In genomic region chr3:100103558-100104441, GRCh38 we compare ENCODE assay signal across 8 cellular contexts. TPM values are rescaled to one million over a fixed set of nuclear protein-coding genes. Genes with fewer than 3 reads are reported as not detected.
DNase-seq lines count a peak whose midpoint lies in the region; ATAC-seq, FAIRE-seq and TF ChIP-seq lines count a peak whose summit lies in the region.

No MANE protein-coding gene starts in this region.

- peak overlapping the region; percentile 33 for H3K27ac Mint-ChIP-seq in stimulated activated naive CD8-positive, alpha-beta T cell treated with anti-CD3 and anti-CD28 coated beads, Interleukin-15, Interleukin-2, amounts not matched to agents 100 ng/mL and 50 ng/mL, for 24 hours
- no peak overlapping the region for H3K27ac Mint-ChIP-seq in activated T-helper 1 cell treated with anti-CD3 and anti-CD28 coated beads, Interleukin-12 subunit alpha, Interleukin-12 subunit beta, Interleukin-2, Interleukin-4 antibody, amounts not matched to agents 30 ng/mL and 10 ng/mL and 1 ng/mL, durations not matched to agents 14 hours and 24 hours and 36 hours

- intact Hi-C loops in K562 (cut with micrococcal nuclease), result no loop called here
- intact Hi-C loops in activated T-helper 1 cell treated with anti-CD3 and anti-CD28 coated beads, Interleukin-12 subunit alpha, Interleukin-12 subunit beta, Interleukin-2, Interleukin-4 antibody, amounts not matched to agents 30 ng/mL and 10 ng/mL and 1 ng/mL, durations not matched to agents 14 hours and 24 hours and 36 hours (cut with micrococcal nuclease), result loop anchor here (2.0 kb wide), 1 partner anchor 13 kb away; no protein-coding TSS in a partner anchor

- CTCF ChIA-PET in K562 (lab: Yijun Ruan, JAX; ENCODE audit: low intra/inter-chr PET ratio), result no interaction called here

- 68% methylated on average over 4 of the region's 4 CpGs for WGBS in K562 (ENCODE audit: insufficient coverage, low coverage, missing lambda C conversion rate)
- 73 to 80% methylated on average over 4 of the region's 4 CpGs for WGBS in tibial nerve, 2 donors

- TF ChIP-seq POLR2A in K562 (conservative IDR thresholded peaks at IDR 0.05) (no peak), tibial nerve (IDR thresholded peaks at IDR 0.05) (no peak)

- no TSS peak for BruUV-seq in K562 (replicated peaks; lab: Mats Ljungman, UMichigan)

- H3K36me3 ChIP-seq in KMS-11 (ENCODE audit: insufficient read depth) (no peaks in the 10 kb centered on the region), K562 (ENCODE audit: control insufficient read depth, insufficient read depth, low read length) (no peaks in the 10 kb centered on the region; the same call in 2 of the 3 replicates), tibial nerve (no peaks in the 10 kb centered on the region)

- no peak overlapping the region for H3K4me3 Mint-ChIP-seq in stimulated activated naive CD8-positive, alpha-beta T cell treated with anti-CD3 and anti-CD28 coated beads, Interleukin-15, Interleukin-2, amounts not matched to agents 100 ng/mL and 50 ng/mL, for 24 hours
- H3K4me3 Mint-ChIP-seq in activated T-helper 1 cell treated with anti-CD3 and anti-CD28 coated beads, Interleukin-12 subunit alpha, Interleukin-12 subunit beta, Interleukin-2, Interleukin-4 antibody, amounts not matched to agents 30 ng/mL and 10 ng/mL and 1 ng/mL, durations not matched to agents 14 hours and 24 hours and 36 hours, result no peak overlapping the region

- peak overlapping the region; percentile 85 for H3K27ac ChIP-seq in KMS-11
- H3K27ac ChIP-seq in K562 (ENCODE audit: extremely low read depth, low read depth, low read length), result no peak overlapping the region
- peak overlapping the region in 1 of 4 donors; percentile 26 for H3K27ac ChIP-seq in tibial nerve

- peaks cover 4% of the 10 kb centered on the region for H3K9me3 Mint-ChIP-seq in stimulated activated naive CD8-positive, alpha-beta T cell treated with anti-CD3 and anti-CD28 coated beads, Interleukin-15, Interleukin-2, amounts not matched to agents 100 ng/mL and 50 ng/mL, for 24 hours
- H3K9me3 Mint-ChIP-seq in activated T-helper 1 cell treated with anti-CD3 and anti-CD28 coated beads, Interleukin-12 subunit alpha, Interleukin-12 subunit beta, Interleukin-2, Interleukin-4 antibody, amounts not matched to agents 30 ng/mL and 10 ng/mL and 1 ng/mL, durations not matched to agents 14 hours and 24 hours and 36 hours, result peaks cover 6% of the 10 kb centered on the region

- H3K27me3 Mint-ChIP-seq in stimulated activated naive CD8-positive, alpha-beta T cell treated with anti-CD3 and anti-CD28 coated beads, Interleukin-15, Interleukin-2, amounts not matched to agents 100 ng/mL and 50 ng/mL, for 24 hours, result no peaks in the 10 kb centered on the region
- H3K27me3 Mint-ChIP-seq in activated T-helper 1 cell treated with anti-CD3 and anti-CD28 coated beads, Interleukin-12 subunit alpha, Interleukin-12 subunit beta, Interleukin-2, Interleukin-4 antibody, amounts not matched to agents 30 ng/mL and 10 ng/mL and 1 ng/mL, durations not matched to agents 14 hours and 24 hours and 36 hours (ENCODE audit: insufficient read depth), result no peaks in the 10 kb centered on the region

- in situ Hi-C loops in K562 (cut with MboI), result no loop called here

- TF ChIP-seq RAD21 in K562 (CRISPR knock-in tag; conservative IDR thresholded peaks at IDR 0.05 in 1 of 2, IDR thresholded peaks at IDR 0.05 in 1 of 2), result no peak

- no peaks in the 10 kb centered on the region for H3K9me1 ChIP-seq in K562 (ENCODE audit: control insufficient read depth, insufficient read depth, low read length)

- H3K4me2 ChIP-seq in KMS-11 (peak overlapping the region; percentile 83), K562 (ENCODE audit: insufficient read depth, low read length) (no peak overlapping the region)

- ATAC-seq in GM18511 (IDR thresholded peaks at IDR 0.05; ENCODE audit: unreplicated experiment), result peak; percentile 91
- ATAC-seq in GM21723 (IDR thresholded peaks at IDR 0.05; ENCODE audit: unreplicated experiment), result peak; percentile 86
- ATAC-seq in K562, result peak; percentile 45; the same call in 2 of the 3 replicates

- peaks cover 67% of the 10 kb centered on the region for H3K4me1 ChIP-seq in KMS-11 (ENCODE audit: low read depth, poor library complexity, severe bottlenecking)
- peaks cover 0 to 12% of the 10 kb centered on the region in 2 experiments; a peak in 3 of 5 replicates for H3K4me1 ChIP-seq in K562 (replicated peaks in 1 of 2; ENCODE audit: control insufficient read depth in 2 of 2, insufficient read depth in 2 of 2, low read length in 2 of 2)
- peaks cover 0 to 39% (median 6%) of the 10 kb centered on the region in 4 donors for H3K4me1 ChIP-seq in tibial nerve

- H4K20me1 ChIP-seq in KMS-11 (ENCODE audit: insufficient read depth) (no peaks in the 10 kb centered on the region), K562 (replicated peaks; ENCODE audit: control insufficient read depth, insufficient read depth, low read length) (no peaks in the 10 kb centered on the region)

- peaks cover 37% of the 10 kb centered on the region for H3K4me1 Mint-ChIP-seq in stimulated activated naive CD8-positive, alpha-beta T cell treated with anti-CD3 and anti-CD28 coated beads, Interleukin-15, Interleukin-2, amounts not matched to agents 100 ng/mL and 50 ng/mL, for 24 hours (ENCODE audit: low read depth)
- H3K4me1 Mint-ChIP-seq in activated T-helper 1 cell treated with anti-CD3 and anti-CD28 coated beads, Interleukin-12 subunit alpha, Interleukin-12 subunit beta, Interleukin-2, Interleukin-4 antibody, amounts not matched to agents 30 ng/mL and 10 ng/mL and 1 ng/mL, durations not matched to agents 14 hours and 24 hours and 36 hours (ENCODE audit: low read depth), result peaks cover 24% of the 10 kb centered on the region

- H2AFZ ChIP-seq in KMS-11 (ENCODE audit: low read depth), result peak overlapping the region; percentile 13; the same call in 1 of the 2 replicates
- no peak overlapping the region for H2AFZ ChIP-seq in K562 (ENCODE audit: low read depth, low read length)

- H3K9me3 ChIP-seq in K562 (replicated peaks; ENCODE audit: control insufficient read depth, insufficient read depth, low read depth, low read length), result no peaks in the 10 kb centered on the region; the same call in 1 of the 2 replicates
- H3K9me3 ChIP-seq in tibial nerve, result no peaks in the 10 kb centered on the region

- H3K27me3 ChIP-seq in KMS-11 (ENCODE audit: insufficient read depth, low read depth) (no peaks in the 10 kb centered on the region), K562 (ENCODE audit: control insufficient read depth in 2 of 2, insufficient read depth in 2 of 2, low read length in 2 of 2) (no peaks in the 10 kb centered on the region), tibial nerve (no peaks in the 10 kb centered on the region)

- DNase-seq in K562 (ENCODE audit: extremely low read depth in 1 of 4, low spot score in 3 of 4) (no peak), tibial nerve (ENCODE audit: low spot score in 2 of 2) (no peak), iPS-NIHi7 (ENCODE audit: extremely low spot score) (no peak)
- no peak for DNase-seq in activated T-helper 1 cell treated with anti-CD3 and anti-CD28 coated beads, Interleukin-12 subunit alpha, Interleukin-12 subunit beta, Interleukin-2, Interleukin-4 antibody, amounts not matched to agents 30 ng/mL and 10 ng/mL and 1 ng/mL, durations not matched to agents 14 hours and 24 hours and 36 hours (ENCODE audit: low spot score)

- H3K9ac ChIP-seq in KMS-11 (peak overlapping the region; percentile 17; the same call in 1 of the 2 replicates), K562 (ENCODE audit: insufficient read depth in 1 of 2, low read depth in 2 of 2, low read length in 2 of 2) (no peak overlapping the region; a peak in 1 of 4 replicates)

- H3K36me3 Mint-ChIP-seq in stimulated activated naive CD8-positive, alpha-beta T cell treated with anti-CD3 and anti-CD28 coated beads, Interleukin-15, Interleukin-2, amounts not matched to agents 100 ng/mL and 50 ng/mL, for 24 hours (ENCODE audit: low read depth), result peaks cover 31% of the 10 kb centered on the region
- H3K36me3 Mint-ChIP-seq in activated T-helper 1 cell treated with anti-CD3 and anti-CD28 coated beads, Interleukin-12 subunit alpha, Interleukin-12 subunit beta, Interleukin-2, Interleukin-4 antibody, amounts not matched to agents 30 ng/mL and 10 ng/mL and 1 ng/mL, durations not matched to agents 14 hours and 24 hours and 36 hours (ENCODE audit: low read depth), result peaks cover 35% of the 10 kb centered on the region

- no peak for TF ChIP-seq CTCF in KMS-11 (conservative IDR thresholded peaks at IDR 0.05; ENCODE audit: low read depth, low read length)
- no peak for TF ChIP-seq CTCF in K562 (IDR thresholded peaks at IDR 0.05 in 2 of 3, conservative IDR thresholded peaks at IDR 0.05 in 1 of 3; ENCODE audit: insufficient read depth in 2 of 3, low read depth in 1 of 3, low read length in 3 of 3)
- no peak for TF ChIP-seq CTCF in tibial nerve (IDR thresholded peaks at IDR 0.05)

- POLR2A ChIA-PET in K562 (lab: Yijun Ruan, JAX), result interaction anchor here (0.5 to 1.8 kb wide), 2 partner anchors 14 to 323 kb away, joined by 3 to 6 read pairs; no protein-coding TSS in a partner anchor

- no peaks in the 10 kb centered on the region for H3K79me2 ChIP-seq in KMS-11 (ENCODE audit: insufficient read depth, low read depth)
- no peaks in the 10 kb centered on the region for H3K79me2 ChIP-seq in K562 (ENCODE audit: control insufficient read depth, insufficient read depth, low read length)

- no peak overlapping the region for H3K4me3 ChIP-seq in KMS-11 (IDR thresholded peaks at IDR 0.05; ENCODE audit: insufficient read depth, low read depth, low read length)
- no peak overlapping the region for H3K4me3 ChIP-seq in K562
- H3K4me3 ChIP-seq in tibial nerve, result no peak overlapping the region

- no peak for TF ChIP-seq EP300 in K562 (IDR thresholded peaks at IDR 0.05; ENCODE audit: low read length)
- TF ChIP-seq EP300 in tibial nerve (IDR thresholded peaks at IDR 0.05), result no peak

- FAIRE-seq in K562 (lab: Jason Lieb, UNC), result no peak

RNA-seq across cellular contexts. Expression of gene FILIP1L, which starts 10.5 kb away (rescaled TPM):
- total RNA-seq in K562 (2011; cell fraction: chromatin; rRNA removed; ENCODE audit: low replicate concordance), result 1.0 and 4.2 TPM in 2 replicates
- total RNA-seq in K562 (2011; cell fraction: nucleolus; rRNA removed), result 0.92 and 1.0 TPM in 2 replicates
- total RNA-seq in K562 (2011; cell fraction: nucleoplasm; rRNA removed), result 0.76 and 2.8 TPM in 2 replicates
- total RNA-seq in K562 (2014; rRNA removed), result 0.73 and 0.94 TPM in 2 replicates
- total RNA-seq in K562 (2014; rRNA removed; fragmentation: Illumina TruSeq; extraction: Trizol), result 1.5 and 2.1 TPM in 2 replicates
- total RNA-seq in K562 (2015; rRNA removed; fragmentation: Illumina TruSeq; extraction: Trizol), result 1.1 and 1.7 TPM in 2 replicates
- 1.6 TPM in 2 replicates for total RNA-seq in K562 (2021)
- polyA plus RNA-seq in K562 (2011; rRNA removed), result 2.1 and 2.7 TPM in 2 replicates
- 0.88 and 2.6 TPM in 2 replicates for polyA plus RNA-seq in K562 (2011; cell fraction: cytosol; rRNA removed)
- polyA plus RNA-seq in K562 (2011; cell fraction: nucleus; rRNA removed), result 3.6 and 4.1 TPM in 2 replicates
- 1.5 and 2.8 TPM in 2 replicates for polyA plus RNA-seq in K562 (2012)
- polyA plus RNA-seq in K562 (2014; fragmentation: Illumina TruSeq; extraction: Trizol), result 1.9 and 2.0 TPM in 2 replicates
- under 1 TPM; 0.50 to 0.63 TPM for polyA plus RNA-seq in K562 (2014; fragmentation: Nextera tagmentation; extraction: Ambion mirVana)
- 0.91 and 1.8 TPM in 2 replicates for polyA plus RNA-seq in K562 (2014; rRNA removed)
- polyA minus RNA-seq in K562 (2011; rRNA and poly(A)+ RNA removed), result 4.2 and 4.9 TPM in 2 replicates
- 1.1 and 2.4 TPM in 2 replicates for polyA minus RNA-seq in K562 (2011; cell fraction: cytosol; rRNA and poly(A)+ RNA removed)
- 0.94 and 4.8 TPM in 2 replicates for polyA minus RNA-seq in K562 (2011; cell fraction: nucleus; rRNA and poly(A)+ RNA removed)
- 10 to 100 TPM; 26.7 to 46.3 (median 30.8) TPM for total RNA-seq in tibial nerve
- 2.0 and 2.9 TPM in 2 replicates for total RNA-seq in activated T-helper 1 cell treated with anti-CD3 and anti-CD28 coated beads, Interleukin-12 subunit alpha, Interleukin-12 subunit beta, Interleukin-2, Interleukin-4 antibody, amounts not matched to agents 30 ng/mL and 10 ng/mL and 1 ng/mL, durations not matched to agents 14 hours and 24 hours and 36 hours
